Comparison of ENCODE assay signal across 27 cellular contexts in the genomic region with DNA sequence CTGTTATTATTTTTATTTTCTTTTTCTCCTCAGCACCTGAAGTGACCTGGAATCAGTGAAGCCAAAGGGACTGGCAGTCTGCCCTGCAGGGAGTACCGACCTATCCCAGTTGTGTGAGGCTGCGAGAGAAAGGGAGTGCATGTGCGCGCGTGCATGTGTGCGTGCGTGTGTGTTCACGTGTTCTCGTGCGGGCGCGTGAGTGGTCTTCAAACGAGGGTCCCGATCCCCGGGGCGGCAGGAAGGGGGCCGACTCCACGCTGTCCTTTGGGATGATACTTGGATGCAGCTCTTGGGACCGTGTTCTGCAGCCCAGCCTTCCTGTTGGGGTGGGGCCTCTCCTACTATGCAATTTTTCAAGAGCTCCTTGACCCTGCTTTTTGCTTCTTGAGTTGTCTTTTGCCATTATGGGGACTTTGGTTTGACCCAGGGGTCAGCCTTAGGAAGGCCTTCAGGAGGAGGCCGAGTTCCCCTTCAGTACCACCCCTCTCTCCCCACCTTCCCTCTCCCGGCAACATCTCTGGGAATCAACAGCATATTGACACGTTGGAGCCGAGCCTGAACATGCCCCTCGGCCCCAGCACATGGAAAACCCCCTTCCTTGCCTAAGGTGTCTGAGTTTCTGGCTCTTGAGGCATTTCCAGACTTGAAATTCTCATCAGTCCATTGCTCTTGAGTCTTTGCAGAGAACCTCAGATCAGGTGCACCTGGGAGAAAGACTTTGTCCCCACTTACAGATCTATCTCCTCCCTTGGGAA.
"Had no signal": no experiment of that assay in that cellular context is flagged by ENCODE, and none has a peak within 500 bp of the region (broad histone marks: within the 10 kb centered on the region; RNA-seq: fewer than 3 reads in every experiment).

No MANE protein-coding gene starts in this region.

- H3K27ac ChIP-seq: adrenal gland, body of pancreas, gastroesophageal sphincter, hepatocyte, thoracic aorta, WERI-Rb-1 had no signal

- H3K27me3 Mint-ChIP-seq: activated CD4-positive, alpha-beta memory T cell treated with anti-CD3 and anti-CD28 coated beads, Interleukin-2, amount 10 ng/mL, durations not matched to agents 7 days and 5 days; activated CD4-positive, alpha-beta T cell treated with anti-CD3 and anti-CD28 coated beads, Interleukin-2, amount 10 ng/mL, durations not matched to agents 24 days and 14 days; effector memory CD8-positive, alpha-beta T cell; naive thymus-derived CD8-positive, alpha-beta T cell; type B pancreatic cell had no signal

- H3K4me1 Mint-ChIP-seq: activated CD4-positive, alpha-beta memory T cell treated with anti-CD3 and anti-CD28 coated beads, Interleukin-2, amount 10 ng/mL, durations not matched to agents 7 days and 5 days; activated CD4-positive, alpha-beta T cell treated with anti-CD3 and anti-CD28 coated beads, Interleukin-2, amount 10 ng/mL, durations not matched to agents 24 days and 14 days; neural crest cell had no signal

- H3K36me3 Mint-ChIP-seq: activated naive CD4-positive, alpha-beta T cell treated with anti-CD3 and anti-CD28 coated beads, Interleukin-2, amount 50 U/mL, for 72 hours; type B pancreatic cell had no signal

- DNase-seq: activated CD4-positive, alpha-beta memory T cell treated with anti-CD3 and anti-CD28 coated beads, Interleukin-2, amount 10 ng/mL, durations not matched to agents 7 days and 5 days; activated CD4-positive, alpha-beta T cell treated with anti-CD3 and anti-CD28 coated beads, Interleukin-2, amount 10 ng/mL, durations not matched to agents 24 days and 14 days; activated naive CD4-positive, alpha-beta T cell; activated T-cell treated with anti-CD3 and anti-CD28 coated beads, Interleukin-2, amount 50 U/mL, for 48 hours; aorta; body of pancreas; cortex of kidney; effector memory CD8-positive, alpha-beta T cell; erythroblast; islet precursor cell; left ventricle myocardium superior; midbrain; occipital lobe; stimulated activated CD4-positive, alpha-beta T cell treated with anti-CD3 and anti-CD28 coated beads, Interleukin-2, amount 100 ng/mL, for 48 hours; stimulated activated naive CD8-positive, alpha-beta T cell treated with anti-CD3 and anti-CD28 coated beads, Interleukin-15, Interleukin-2, amounts not matched to agents 100 U/mL and 50 U/mL, for 24 hours; T1000; WERI-Rb-1 had no signal

- H3K9me3 Mint-ChIP-seq: activated CD4-positive, alpha-beta memory T cell treated with anti-CD3 and anti-CD28 coated beads, Interleukin-2, amount 10 ng/mL, durations not matched to agents 7 days and 5 days; activated CD4-positive, alpha-beta T cell treated with anti-CD3 and anti-CD28 coated beads, Interleukin-2, amount 10 ng/mL, durations not matched to agents 24 days and 14 days; activated naive CD4-positive, alpha-beta T cell treated with anti-CD3 and anti-CD28 coated beads, Interleukin-2, amount 50 U/mL, for 72 hours; effector memory CD8-positive, alpha-beta T cell; naive thymus-derived CD8-positive, alpha-beta T cell; neural crest cell; type B pancreatic cell had no signal

- H3K4me1 ChIP-seq: adrenal gland, body of pancreas, gastroesophageal sphincter had no signal

- H3K27ac Mint-ChIP-seq: activated CD4-positive, alpha-beta memory T cell treated with anti-CD3 and anti-CD28 coated beads, Interleukin-2, amount 10 ng/mL, durations not matched to agents 7 days and 5 days; activated CD4-positive, alpha-beta T cell treated with anti-CD3 and anti-CD28 coated beads, Interleukin-2, amount 10 ng/mL, durations not matched to agents 24 days and 14 days; effector memory CD8-positive, alpha-beta T cell; type B pancreatic cell had no signal

- H3K36me3 ChIP-seq: adrenal gland, WERI-Rb-1 had no signal

- H3K9me3 ChIP-seq: adrenal gland, body of pancreas, gastroesophageal sphincter, thoracic aorta had no signal

- H3K4me3 ChIP-seq: adrenal gland, body of pancreas, gastroesophageal sphincter, hepatocyte, thoracic aorta had no signal

- H3K27me3 ChIP-seq: adrenal gland, body of pancreas, gastroesophageal sphincter, hepatocyte had no signal

- H3K4me3 Mint-ChIP-seq: activated CD4-positive, alpha-beta memory T cell treated with anti-CD3 and anti-CD28 coated beads, Interleukin-2, amount 10 ng/mL, durations not matched to agents 7 days and 5 days; activated CD4-positive, alpha-beta T cell treated with anti-CD3 and anti-CD28 coated beads, Interleukin-2, amount 10 ng/mL, durations not matched to agents 24 days and 14 days; effector memory CD8-positive, alpha-beta T cell; naive thymus-derived CD8-positive, alpha-beta T cell; neural crest cell; type B pancreatic cell had no signal

- ATAC-seq: activated CD4-positive, CD25-positive, alpha-beta regulatory T cell treated with anti-CD3 and anti-CD28 coated beads, Interleukin-2, amount 50 U/mL, for 24 hours; activated naive CD4-positive, alpha-beta T cell treated with anti-CD3 and anti-CD28 coated beads, Interleukin-2, amount 50 U/mL, for 72 hours; body of pancreas; effector memory CD8-positive, alpha-beta T cell; gastroesophageal sphincter; left ventricle myocardium superior; naive thymus-derived CD8-positive, alpha-beta T cell; right cardiac atrium; stimulated activated naive CD8-positive, alpha-beta T cell treated with anti-CD3 and anti-CD28 coated beads, Interleukin-15, Interleukin-2, amounts not matched to agents 100 U/mL and 50 U/mL, for 24 hours had no signal
